In genomic region chr19:17183858-17184271, GRCh38 we compare ENCODE assay signal across 1 cellular context.
TF ChIP-seq lines count a peak whose summit lies in the region.

No MANE protein-coding gene starts in this region.

TF ChIP-seq in HCT116, 20 proteins besides CTCF, POLR2A, EP300 and RAD21:
- TF ChIP-seq TCF7L2 (IDR thresholded peaks at IDR 0.05; ENCODE audit: borderline replicate concordance, extremely low read depth, insufficient read depth, insufficient read length), result no peak
- no peak for TF ChIP-seq EZH2phosphoT487 (IDR thresholded peaks at IDR 0.05; ENCODE audit: borderline replicate concordance)
- no peak for TF ChIP-seq ELF1 (IDR thresholded peaks at IDR 0.05; ENCODE audit: borderline replicate concordance, low read depth)
- no peak for TF ChIP-seq YY1 (IDR thresholded peaks at IDR 0.05; ENCODE audit: extremely low read depth, insufficient replicate concordance, low read depth, low read length)
- no peak for TF ChIP-seq ATF3 (IDR thresholded peaks at IDR 0.05)
- TF ChIP-seq ZNF274 (IDR thresholded peaks at IDR 0.05; ENCODE audit: low read depth, low read length), result no peak
- TF ChIP-seq SIN3A (IDR thresholded peaks at IDR 0.05; ENCODE audit: low read depth), result no peak
- no peak for TF ChIP-seq SP1 (IDR thresholded peaks at IDR 0.05; ENCODE audit: low read depth)
- no peak for TF ChIP-seq EZH2 (IDR thresholded peaks at IDR 0.05)
